Comparison of ENCODE assay signal across 1 cellular context in the genomic region with DNA sequence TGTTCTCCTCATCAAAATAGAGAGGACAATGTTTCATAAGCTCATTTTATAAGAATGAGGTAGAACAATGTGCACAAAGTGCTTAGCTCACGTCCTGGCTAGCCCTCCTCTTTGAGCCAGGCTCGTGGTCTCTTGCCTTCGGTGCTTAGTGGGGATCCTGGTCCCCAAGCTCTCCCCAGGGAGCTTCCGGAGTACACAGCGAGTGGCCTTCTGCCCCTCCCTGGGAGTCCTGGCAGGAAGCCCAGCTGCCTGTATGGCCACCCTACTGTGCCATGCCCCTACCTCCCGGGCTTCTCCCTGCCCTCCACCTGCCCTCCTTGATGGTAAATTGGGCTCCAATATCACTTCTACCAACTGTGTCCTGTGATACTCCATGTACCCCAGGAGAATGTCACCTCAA.
TF ChIP-seq lines count a peak whose summit lies in the region.

No MANE protein-coding gene starts in this region.

TF ChIP-seq in HepG2, 621 proteins besides CTCF, POLR2A, EP300 and RAD21 (continued from another document):
- TF ChIP-seq GABPB1 (CRISPR knock-in tag; IDR thresholded peaks at IDR 0.05) (0 out of 2 replicates have a peak, but pooled peaks have one; percentile 13), ETV5 (CRISPR knock-in tag; IDR thresholded peaks at IDR 0.05; ENCODE audit: borderline replicate concordance) (peak; percentile 60; the same call in 1 of the 2 replicates)
